Comparison of ENCODE assay signal across 34 cellular contexts in the genomic region with DNA sequence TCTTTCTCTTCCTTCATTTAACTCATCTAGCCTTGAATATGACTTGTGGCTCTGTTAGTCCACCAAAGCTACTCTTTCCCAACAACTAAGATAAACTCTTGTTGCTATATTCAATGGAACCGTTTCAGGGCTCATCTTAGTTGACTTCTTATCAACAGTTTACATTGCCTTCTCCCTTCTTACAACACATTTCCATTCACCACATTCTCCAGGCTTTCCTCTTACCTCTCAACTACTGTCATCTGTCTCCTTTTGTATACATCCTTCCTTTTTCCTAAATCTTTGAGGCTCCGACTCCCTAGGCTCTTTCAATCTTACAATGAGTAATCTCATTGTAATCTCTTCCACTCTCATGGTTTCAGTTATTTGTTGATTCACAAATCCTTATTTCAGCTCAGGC. TPM values are rescaled to one million over a fixed set of nuclear protein-coding genes. Genes with fewer than 3 reads are reported as not detected.
"Had no signal": no experiment of that assay in that cellular context is flagged by ENCODE, and none has a peak within 500 bp of the region (broad histone marks: within the 10 kb centered on the region; RNA-seq: fewer than 3 reads in every experiment).

No MANE protein-coding gene starts in this region.

- H3K4me3 ChIP-seq: breast epithelium, cardiac muscle cell, colonic mucosa, esophagus squamous epithelium, gastroesophageal sphincter, heart right ventricle, hepatocyte had no signal

- H3K27me3 ChIP-seq: breast epithelium, cardiac muscle cell, colonic mucosa, esophagus squamous epithelium, gastroesophageal sphincter, heart right ventricle, hepatocyte had no signal

- H2AFZ ChIP-seq: hepatocyte had no signal

- H3K4me3 Mint-ChIP-seq: activated CD4-positive, alpha-beta memory T cell treated with anti-CD3 and anti-CD28 coated beads for 36 hours; activated CD4-positive, alpha-beta T cell treated with anti-CD3 and anti-CD28 coated beads for 36 hours; activated CD4-positive, alpha-beta T cell treated with anti-CD3 and anti-CD28 coated beads, Interleukin-2, amount 10 ng/mL, durations not matched to agents 24 days and 14 days; activated CD8-positive, alpha-beta memory T cell treated with anti-CD3 and anti-CD28 coated beads, Interleukin-2, amount 10 ng/mL, durations not matched to agents 7 days and 5 days; activated CD8-positive, alpha-beta T cell treated with anti-CD3 and anti-CD28 coated beads, Interleukin-2, amount 10 ng/mL, durations not matched to agents 7 days and 5 days; activated naive CD8-positive, alpha-beta T cell; activated T-helper 1 cell treated with anti-CD3 and anti-CD28 coated beads, Interleukin-12 subunit alpha, Interleukin-12 subunit beta, Interleukin-2, Interleukin-4 antibody, amounts not matched to agents 30 ng/mL and 10 ng/mL and 1 ng/mL, durations not matched to agents 14 hours and 24 hours and 36 hours; brain; T-cell; T-helper 1 cell treated with Interleukin-12 subunit alpha and Interleukin-12 subunit beta and Interleukin-4 antibody, amounts not matched to agents 30 μg/mL and 1 μg/mL, for 36 hours had no signal

- H3K4me2 ChIP-seq: hepatocyte had no signal

- H3K27me3 Mint-ChIP-seq: activated CD4-positive, alpha-beta memory T cell treated with anti-CD3 and anti-CD28 coated beads for 36 hours; activated CD4-positive, alpha-beta T cell treated with anti-CD3 and anti-CD28 coated beads for 36 hours; activated CD4-positive, alpha-beta T cell treated with anti-CD3 and anti-CD28 coated beads, Interleukin-2, amount 10 ng/mL, durations not matched to agents 24 days and 14 days; activated CD8-positive, alpha-beta memory T cell treated with anti-CD3 and anti-CD28 coated beads, Interleukin-2, amount 10 ng/mL, durations not matched to agents 7 days and 5 days; activated naive CD8-positive, alpha-beta T cell; brain; T-cell had no signal

- H3K36me3 Mint-ChIP-seq: activated CD4-positive, alpha-beta memory T cell treated with anti-CD3 and anti-CD28 coated beads for 36 hours; activated CD8-positive, alpha-beta memory T cell treated with anti-CD3 and anti-CD28 coated beads, Interleukin-2, amount 10 ng/mL, durations not matched to agents 7 days and 5 days had no signal

- H3K27ac ChIP-seq: breast epithelium, cardiac muscle cell, colonic mucosa, epithelial cell of prostate, esophagus squamous epithelium, gastroesophageal sphincter, heart right ventricle, hepatocyte had no signal

- H3K4me1 Mint-ChIP-seq: activated CD4-positive, alpha-beta T cell treated with anti-CD3 and anti-CD28 coated beads for 36 hours; activated CD4-positive, alpha-beta T cell treated with anti-CD3 and anti-CD28 coated beads, Interleukin-2, amount 10 ng/mL, durations not matched to agents 24 days and 14 days; activated CD8-positive, alpha-beta memory T cell treated with anti-CD3 and anti-CD28 coated beads, Interleukin-2, amount 10 ng/mL, durations not matched to agents 7 days and 5 days; T-cell had no signal

- FAIRE-seq: endometrium, endothelial cell of umbilical vein had no signal

- DNase-seq: activated CD4-positive, alpha-beta memory T cell treated with anti-CD3 and anti-CD28 coated beads for 36 hours; activated CD4-positive, alpha-beta T cell treated with anti-CD3 and anti-CD28 coated beads for 36 hours; activated CD4-positive, alpha-beta T cell treated with anti-CD3 and anti-CD28 coated beads, Interleukin-2, amount 10 ng/mL, durations not matched to agents 24 days and 14 days; activated CD4-positive, CD25-positive, alpha-beta regulatory T cell; activated CD4-positive, CD25-positive, alpha-beta regulatory T cell treated with anti-CD3 and anti-CD28 coated beads, Interleukin-2, amount 50 U/mL, for 72 hours; activated CD8-positive, alpha-beta memory T cell treated with anti-CD3 and anti-CD28 coated beads, Interleukin-2, amount 10 ng/mL, durations not matched to agents 7 days and 5 days; activated CD8-positive, alpha-beta memory T cell treated with anti-CD3 and anti-CD28 coated beads, Interleukin-2, amount 50 U/mL, for 4 hours; activated CD8-positive, alpha-beta T cell treated with anti-CD3 and anti-CD28 coated beads, Interleukin-2, amount 10 ng/mL, durations not matched to agents 7 days and 5 days; activated gamma-delta T cell; activated naive CD4-positive, alpha-beta T cell treated with anti-CD3 and anti-CD28 coated beads, Interleukin-2, amount 50 U/mL, for 16 hours; activated naive CD4-positive, alpha-beta T cell treated with Interleukin-2 at 50 U/mL for 16 hours; activated T-cell treated with anti-CD3 and anti-CD28 coated beads, Interleukin-2, amount 50 U/mL, for 1 hour; activated T-cell treated with anti-CD3 and anti-CD28 coated beads, Interleukin-2, amount 50 U/mL, for 48 hours; amygdala; aorta; central memory CD4-positive, alpha-beta T cell; cerebellar nuclear complex; colonic mucosa; effector CD8-positive, alpha-beta T cell; esophagus squamous epithelium; foreskin melanocyte; heart right ventricle; T-cell had no signal

- H3K79me2 ChIP-seq: hepatocyte had no signal

- H3K9me3 Mint-ChIP-seq: activated CD4-positive, alpha-beta memory T cell treated with anti-CD3 and anti-CD28 coated beads for 36 hours; activated CD4-positive, alpha-beta T cell treated with anti-CD3 and anti-CD28 coated beads, Interleukin-2, amount 10 ng/mL, durations not matched to agents 24 days and 14 days; activated T-helper 1 cell treated with anti-CD3 and anti-CD28 coated beads, Interleukin-12 subunit alpha, Interleukin-12 subunit beta, Interleukin-2, Interleukin-4 antibody, amounts not matched to agents 30 ng/mL and 10 ng/mL and 1 ng/mL, durations not matched to agents 14 hours and 24 hours and 36 hours; T-cell; T-helper 1 cell treated with Interleukin-12 subunit alpha and Interleukin-12 subunit beta and Interleukin-4 antibody, amounts not matched to agents 30 μg/mL and 1 μg/mL, for 36 hours had no signal

- ATAC-seq: activated CD4-positive, alpha-beta T cell treated with anti-CD3 and anti-CD28 coated beads for 36 hours; activated CD8-positive, alpha-beta memory T cell treated with anti-CD3 and anti-CD28 coated beads, Interleukin-2, amount 10 ng/mL, durations not matched to agents 7 days and 5 days; activated CD8-positive, alpha-beta T cell treated with anti-CD3 and anti-CD28 coated beads, Interleukin-2, amount 10 ng/mL, durations not matched to agents 7 days and 5 days; gastroesophageal sphincter; heart right ventricle; T-cell had no signal

- H3K4me1 ChIP-seq: breast epithelium, colonic mucosa, esophagus squamous epithelium, gastroesophageal sphincter, heart right ventricle had no signal

- H3K27ac Mint-ChIP-seq: activated CD4-positive, alpha-beta memory T cell treated with anti-CD3 and anti-CD28 coated beads for 36 hours; activated CD4-positive, alpha-beta T cell treated with anti-CD3 and anti-CD28 coated beads for 36 hours; activated CD4-positive, alpha-beta T cell treated with anti-CD3 and anti-CD28 coated beads, Interleukin-2, amount 10 ng/mL, durations not matched to agents 24 days and 14 days; activated CD8-positive, alpha-beta memory T cell treated with anti-CD3 and anti-CD28 coated beads, Interleukin-2, amount 10 ng/mL, durations not matched to agents 7 days and 5 days; activated CD8-positive, alpha-beta T cell treated with anti-CD3 and anti-CD28 coated beads, Interleukin-2, amount 10 ng/mL, durations not matched to agents 7 days and 5 days; activated naive CD8-positive, alpha-beta T cell; activated T-helper 1 cell treated with anti-CD3 and anti-CD28 coated beads, Interleukin-12 subunit alpha, Interleukin-12 subunit beta, Interleukin-2, Interleukin-4 antibody, amounts not matched to agents 30 ng/mL and 10 ng/mL and 1 ng/mL, durations not matched to agents 14 hours and 24 hours and 36 hours; brain; T-cell; T-helper 1 cell treated with Interleukin-12 subunit alpha and Interleukin-12 subunit beta and Interleukin-4 antibody, amounts not matched to agents 30 μg/mL and 1 μg/mL, for 36 hours had no signal

- H3K36me3 ChIP-seq: breast epithelium, colonic mucosa, esophagus squamous epithelium, heart right ventricle had no signal

- H3K9me3 ChIP-seq: breast epithelium, colonic mucosa, esophagus squamous epithelium, gastroesophageal sphincter had no signal

RNA-seq across cellular contexts. Expression of a gene that starts 58.5 kb away (rescaled TPM):
- polyA plus RNA-seq: aorta had no signal
